In genomic region chr15:57551717-57552677, GRCh38 we compare ENCODE assay signal across 1 cellular context.
TF ChIP-seq lines count a peak whose summit lies in the region.

No MANE protein-coding gene starts in this region.

TF ChIP-seq in H1, 55 proteins besides CTCF, POLR2A, EP300 and RAD21 (continued from another document):
- TF ChIP-seq PHF8 (conservative IDR thresholded peaks at IDR 0.05; ENCODE audit: low read depth, low read length) (no peak), POU5F1 (IDR thresholded peaks at IDR 0.05; ENCODE audit: low read depth, low read length) (no peak), SP4 (IDR thresholded peaks at IDR 0.05; ENCODE audit: low read length) (no peak), CBX8 (IDR thresholded peaks at IDR 0.05; ENCODE audit: borderline replicate concordance, low read depth, low read length) (no peak), YY1 (IDR thresholded peaks at IDR 0.05; ENCODE audit: low read depth, low read length) (no peak), NANOG (IDR thresholded peaks at IDR 0.05; ENCODE audit: insufficient read depth, low read depth, low read length, poor library complexity, severe bottlenecking) (no peak), JUND (IDR thresholded peaks at IDR 0.05; ENCODE audit: low read length) (no peak), RBBP5 (IDR thresholded peaks at IDR 0.05; ENCODE audit: borderline replicate concordance, low read depth, low read length) (no peak), SP1 (IDR thresholded peaks at IDR 0.05; ENCODE audit: low read depth, low read length) (peak; percentile 45), TCF12 (IDR thresholded peaks at IDR 0.05; ENCODE audit: low read depth, low read length) (no peak), SIN3A (conservative IDR thresholded peaks at IDR 0.05 in 1 of 2, IDR thresholded peaks at IDR 0.05 in 1 of 2; ENCODE audit: low read depth in 1 of 2, low read length in 2 of 2) (0 out of 4 replicates have a peak, but pooled peaks have one; percentile 33 to 82), TEAD4 (IDR thresholded peaks at IDR 0.05; ENCODE audit: low read depth, low read length) (peak; percentile 97), E2F6 (IDR thresholded peaks at IDR 0.05) (no peak)
